In genomic region chr20:14406495-14406894, GRCh38 we compare ENCODE assay signal across 11 cellular contexts.
DNase-seq lines count a peak whose midpoint lies in the region; ATAC-seq and TF ChIP-seq lines count a peak whose summit lies in the region.
"Had no signal": no experiment of that assay in that cellular context is flagged by ENCODE, and none has a peak within 500 bp of the region (broad histone marks: within the 10 kb centered on the region; RNA-seq: fewer than 3 reads in every experiment).

No MANE protein-coding gene starts in this region.

- ATAC-seq in GM19438 (IDR thresholded peaks at IDR 0.05; ENCODE audit: low read depth, unreplicated experiment) (peak; percentile 73), HG03520 (IDR thresholded peaks at IDR 0.05; ENCODE audit: unreplicated experiment) (peak; percentile 55), GM18498 (IDR thresholded peaks at IDR 0.05; ENCODE audit: unreplicated experiment) (no peak)
- ATAC-seq: activated CD4-positive, alpha-beta T cell treated with anti-CD3 and anti-CD28 coated beads for 36 hours; activated naive CD8-positive, alpha-beta T cell treated with anti-CD3 and anti-CD28 coated beads, Interleukin-2, amount 50 U/mL, for 24 hours had no signal

- H3K4me2 ChIP-seq in skeletal muscle satellite cell (ENCODE audit: low read length): peak overlapping the region; percentile 32

- H3K4me3 ChIP-seq in brain microvascular endothelial cell (ENCODE audit: low read depth, low read length): no peak overlapping the region
- no peak overlapping the region for H3K4me3 ChIP-seq in skeletal muscle satellite cell (ENCODE audit: low read length)

- H3K36me3 ChIP-seq in brain microvascular endothelial cell (replicated peaks) (no peaks in the 10 kb centered on the region), skeletal muscle satellite cell (ENCODE audit: insufficient read depth, low read length) (no peaks in the 10 kb centered on the region)

- H3K27ac ChIP-seq in brain microvascular endothelial cell: no peak overlapping the region

- H3K4me1 ChIP-seq in skeletal muscle satellite cell (ENCODE audit: control insufficient read depth, insufficient read depth, low read length): peaks cover 15% of the 10 kb centered on the region

- DNase-seq in brain microvascular endothelial cell (peak; percentile 50), SKM-1 treated with dmso at 0.1 percent for 144 hours (lab: John Stamatoyannopoulos, UW; ENCODE audit: unreplicated experiment) (no peak)
- DNase-seq in activated effector memory CD4-positive, alpha-beta T cell treated with anti-CD3 and anti-CD28 coated beads, Interleukin-2, amount 50 U/mL, for 16 hours: no peak
- DNase-seq: activated CD4-positive, alpha-beta T cell treated with anti-CD3 and anti-CD28 coated beads for 36 hours; activated naive CD8-positive, alpha-beta T cell treated with anti-CD3 and anti-CD28 coated beads, Interleukin-2, amount 50 U/mL, for 24 hours; GDM1; naive B cell had no signal

- no peak for TF ChIP-seq CTCF in brain microvascular endothelial cell (IDR thresholded peaks at IDR 0.05; ENCODE audit: low read depth, low read length, missing control alignments)

- in situ Hi-C loops in brain microvascular endothelial cell (cut with HindIII; ENCODE audit: low pct_ligation_motif_present, low sequenced_read_pairs): no loop called here

- no peaks in the 10 kb centered on the region for H3K9me3 ChIP-seq in skeletal muscle satellite cell (replicated peaks; ENCODE audit: low read length)

- no peak overlapping the region for H3K9ac ChIP-seq in skeletal muscle satellite cell (ENCODE audit: low read depth, low read length)

- no peaks in the 10 kb centered on the region for H3K27me3 ChIP-seq in brain microvascular endothelial cell (replicated peaks)
- H3K27me3 ChIP-seq in skeletal muscle satellite cell (ENCODE audit: control insufficient read depth, insufficient read depth, low read length): no peaks in the 10 kb centered on the region
